1 cellular context compared by ENCODE assay signal in the genomic region with DNA sequence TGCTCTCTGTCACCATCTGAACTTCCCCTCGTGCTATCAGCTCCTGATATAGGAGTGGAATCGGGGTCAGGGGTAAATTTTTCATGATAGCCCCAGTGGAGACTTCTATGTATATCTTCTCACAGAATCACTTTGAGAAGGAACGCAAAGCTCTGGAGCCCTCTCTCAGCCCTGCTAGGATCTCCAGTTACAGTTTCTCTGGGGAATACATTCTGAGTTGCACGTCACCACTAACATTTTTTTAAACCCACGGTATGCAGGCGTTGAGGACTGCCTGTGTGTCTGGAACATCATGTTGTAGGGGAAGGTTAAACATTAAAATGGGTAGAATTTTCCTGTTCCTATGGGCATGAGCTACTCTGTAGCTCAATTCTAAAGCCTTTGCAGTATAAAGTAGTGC.
TF ChIP-seq lines count a peak whose summit lies in the region.

No MANE protein-coding gene starts in this region.

TF ChIP-seq in GM23338, 12 proteins besides CTCF, POLR2A, EP300 and RAD21 (continued from another document):
- TF ChIP-seq, protein P1, sequence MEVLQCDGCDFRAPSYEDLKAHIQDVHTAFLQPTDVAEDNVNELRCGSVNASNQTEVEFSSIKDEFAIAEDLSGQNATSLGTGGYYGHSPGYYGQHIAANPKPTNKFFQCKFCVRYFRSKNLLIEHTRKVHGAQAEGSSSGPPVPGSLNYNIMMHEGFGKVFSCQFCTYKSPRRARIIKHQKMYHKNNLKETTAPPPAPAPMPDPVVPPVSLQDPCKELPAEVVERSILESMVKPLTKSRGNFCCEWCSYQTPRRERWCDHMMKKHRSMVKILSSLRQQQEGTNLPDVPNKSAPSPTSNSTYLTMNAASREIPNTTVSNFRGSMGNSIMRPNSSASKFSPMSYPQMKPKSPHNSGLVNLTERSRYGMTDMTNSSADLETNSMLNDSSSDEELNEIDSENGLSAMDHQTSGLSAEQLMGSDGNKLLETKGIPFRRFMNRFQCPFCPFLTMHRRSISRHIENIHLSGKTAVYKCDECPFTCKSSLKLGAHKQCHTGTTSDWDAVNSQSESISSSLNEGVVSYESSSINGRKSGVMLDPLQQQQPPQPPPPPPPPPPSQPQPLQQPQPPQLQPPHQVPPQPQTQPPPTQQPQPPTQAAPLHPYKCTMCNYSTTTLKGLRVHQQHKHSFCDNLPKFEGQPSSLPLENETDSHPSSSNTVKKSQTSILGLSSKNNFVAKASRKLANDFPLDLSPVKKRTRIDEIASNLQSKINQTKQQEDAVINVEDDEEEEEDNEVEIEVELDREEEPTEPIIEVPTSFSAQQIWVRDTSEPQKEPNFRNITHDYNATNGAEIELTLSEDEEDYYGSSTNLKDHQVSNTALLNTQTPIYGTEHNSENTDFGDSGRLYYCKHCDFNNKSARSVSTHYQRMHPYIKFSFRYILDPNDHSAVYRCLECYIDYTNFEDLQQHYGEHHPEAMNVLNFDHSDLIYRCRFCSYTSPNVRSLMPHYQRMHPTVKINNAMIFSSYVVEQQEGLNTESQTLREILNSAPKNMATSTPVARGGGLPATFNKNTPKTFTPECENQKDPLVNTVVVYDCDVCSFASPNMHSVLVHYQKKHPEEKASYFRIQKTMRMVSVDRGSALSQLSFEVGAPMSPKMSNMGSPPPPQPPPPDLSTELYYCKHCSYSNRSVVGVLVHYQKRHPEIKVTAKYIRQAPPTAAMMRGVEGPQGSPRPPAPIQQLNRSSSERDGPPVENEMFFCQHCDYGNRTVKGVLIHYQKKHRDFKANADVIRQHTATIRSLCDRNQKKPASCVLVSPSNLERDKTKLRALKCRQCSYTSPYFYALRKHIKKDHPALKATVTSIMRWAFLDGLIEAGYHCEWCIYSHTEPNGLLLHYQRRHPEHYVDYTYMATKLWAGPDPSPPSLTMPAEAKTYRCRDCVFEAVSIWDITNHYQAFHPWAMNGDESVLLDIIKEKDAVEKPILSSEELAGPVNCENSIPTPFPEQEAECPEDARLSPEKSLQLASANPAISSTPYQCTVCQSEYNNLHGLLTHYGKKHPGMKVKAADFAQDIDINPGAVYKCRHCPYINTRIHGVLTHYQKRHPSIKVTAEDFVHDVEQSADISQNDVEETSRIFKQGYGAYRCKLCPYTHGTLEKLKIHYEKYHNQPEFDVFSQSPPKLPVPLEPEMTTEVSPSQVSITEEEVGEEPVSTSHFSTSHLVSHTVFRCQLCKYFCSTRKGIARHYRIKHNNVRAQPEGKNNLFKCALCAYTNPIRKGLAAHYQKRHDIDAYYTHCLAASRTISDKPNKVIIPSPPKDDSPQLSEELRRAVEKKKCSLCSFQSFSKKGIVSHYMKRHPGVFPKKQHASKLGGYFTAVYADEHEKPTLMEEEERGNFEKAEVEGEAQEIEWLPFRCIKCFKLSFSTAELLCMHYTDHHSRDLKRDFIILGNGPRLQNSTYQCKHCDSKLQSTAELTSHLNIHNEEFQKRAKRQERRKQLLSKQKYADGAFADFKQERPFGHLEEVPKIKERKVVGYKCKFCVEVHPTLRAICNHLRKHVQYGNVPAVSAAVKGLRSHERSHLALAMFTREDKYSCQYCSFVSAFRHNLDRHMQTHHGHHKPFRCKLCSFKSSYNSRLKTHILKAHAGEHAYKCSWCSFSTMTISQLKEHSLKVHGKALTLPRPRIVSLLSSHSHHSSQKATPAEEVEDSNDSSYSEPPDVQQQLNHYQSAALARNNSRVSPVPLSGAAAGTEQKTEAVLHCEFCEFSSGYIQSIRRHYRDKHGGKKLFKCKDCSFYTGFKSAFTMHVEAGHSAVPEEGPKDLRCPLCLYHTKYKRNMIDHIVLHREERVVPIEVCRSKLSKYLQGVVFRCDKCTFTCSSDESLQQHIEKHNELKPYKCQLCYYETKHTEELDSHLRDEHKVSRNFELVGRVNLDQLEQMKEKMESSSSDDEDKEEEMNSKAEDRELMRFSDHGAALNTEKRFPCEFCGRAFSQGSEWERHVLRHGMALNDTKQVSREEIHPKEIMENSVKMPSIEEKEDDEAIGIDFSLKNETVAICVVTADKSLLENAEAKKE (CRISPR knock-in tag; IDR thresholded peaks at IDR 0.05): no peak
- no peak for TF ChIP-seq EZH2 (IDR thresholded peaks at IDR 0.05; ENCODE audit: low read depth, unreplicated experiment)
- no peak for TF ChIP-seq STAT1 (IDR thresholded peaks at IDR 0.05; ENCODE audit: unreplicated experiment)
- TF ChIP-seq NANOG (IDR thresholded peaks at IDR 0.05; ENCODE audit: borderline replicate concordance): no peak
